ENCODE assay signal across 1 cellular context in the genomic region with DNA sequence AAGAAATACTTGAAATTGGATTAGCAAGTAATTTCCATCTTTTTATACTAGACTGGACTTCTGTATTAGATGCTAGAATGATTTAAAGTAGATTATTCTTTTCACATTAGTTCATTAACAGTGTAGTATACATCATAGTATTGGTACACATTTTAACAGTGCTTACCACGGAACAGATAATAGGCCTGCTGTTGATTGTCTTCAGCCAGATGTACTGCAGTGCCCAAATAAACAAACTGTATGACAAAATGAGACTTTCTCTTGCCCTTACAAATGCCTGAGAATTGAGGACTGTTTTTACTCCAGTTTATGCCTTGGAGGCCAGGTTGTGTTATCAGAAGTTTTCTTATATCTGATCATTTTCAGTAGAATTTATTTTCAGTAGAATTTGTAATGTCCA.
TF ChIP-seq lines count a peak whose summit lies in the region.

No MANE protein-coding gene starts in this region.

TF ChIP-seq in endothelial cell of umbilical vein, 7 proteins besides CTCF, POLR2A, EP300 and RAD21:
- no peak for TF ChIP-seq MYC (IDR thresholded peaks at IDR 0.05; ENCODE audit: low read depth, low read length)
- TF ChIP-seq FOS (IDR thresholded peaks at IDR 0.05; ENCODE audit: borderline replicate concordance, insufficient read depth, low read length): no peak
- TF ChIP-seq EZH2 (IDR thresholded peaks at IDR 0.05; ENCODE audit: borderline replicate concordance, low read depth, low read length, severe bottlenecking): no peak
- no peak for TF ChIP-seq GATA2 (IDR thresholded peaks at IDR 0.05; ENCODE audit: insufficient read depth, insufficient read length, low read depth, low read length)
- no peak for TF ChIP-seq JUN (IDR thresholded peaks at IDR 0.05; ENCODE audit: borderline replicate concordance, insufficient read depth, insufficient read length, low read depth)
- TF ChIP-seq, protein P1, sequence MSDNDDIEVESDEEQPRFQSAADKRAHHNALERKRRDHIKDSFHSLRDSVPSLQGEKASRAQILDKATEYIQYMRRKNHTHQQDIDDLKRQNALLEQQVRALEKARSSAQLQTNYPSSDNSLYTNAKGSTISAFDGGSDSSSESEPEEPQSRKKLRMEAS (IDR thresholded peaks at IDR 0.05; ENCODE audit: insufficient read depth, insufficient read length): no peak
- no peak for TF ChIP-seq POLR2AphosphoS5 (IDR thresholded peaks at IDR 0.05; ENCODE audit: insufficient read depth, low read depth, low read length)
